Comparison of ENCODE assay signal across 2 cellular contexts in the genomic region with DNA sequence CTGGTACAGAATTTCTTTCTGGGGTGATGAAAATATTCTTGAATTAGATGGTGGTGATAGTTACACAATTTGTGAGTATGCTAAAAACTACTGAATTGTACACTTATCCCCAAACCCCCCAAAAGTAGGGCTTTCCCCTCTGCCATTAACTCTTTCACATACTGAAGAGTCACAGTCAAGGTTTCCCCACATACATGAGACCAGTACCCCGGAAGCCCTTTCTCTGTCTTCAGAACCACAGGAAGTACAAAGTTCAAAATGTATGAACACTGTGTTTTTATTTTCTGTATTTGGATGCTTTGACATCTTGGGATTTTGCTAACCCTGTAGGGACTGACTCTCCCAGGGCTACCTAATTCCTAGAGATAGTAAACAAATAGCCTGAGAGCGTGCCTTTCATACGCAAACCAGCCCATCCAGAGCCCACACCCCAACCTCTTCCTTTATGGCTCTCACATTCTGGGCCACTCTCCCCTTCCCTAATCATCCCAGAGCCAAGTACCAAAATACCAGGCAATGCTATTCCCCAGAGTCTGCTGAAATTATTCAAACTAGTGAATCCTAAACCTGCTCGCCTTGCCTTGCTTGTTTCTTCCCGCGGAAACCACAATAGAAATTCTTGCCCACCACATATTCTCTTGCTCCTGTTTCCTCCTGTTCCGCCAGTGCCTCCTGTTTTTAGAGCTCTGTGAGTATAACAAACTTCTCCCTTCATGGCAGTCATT.
A peak's percentile ranks its signal among the peaks of the same experiment; 100 is the strongest.
TF ChIP-seq lines count a peak whose summit lies in the region.

No MANE protein-coding gene starts in this region.

TF ChIP-seq in WTC11, 78 proteins besides CTCF, POLR2A, EP300 and RAD21:
- TF ChIP-seq AR (CRISPR knock-in tag; IDR thresholded peaks at IDR 0.05), result no peak
- TF ChIP-seq, protein P1, sequence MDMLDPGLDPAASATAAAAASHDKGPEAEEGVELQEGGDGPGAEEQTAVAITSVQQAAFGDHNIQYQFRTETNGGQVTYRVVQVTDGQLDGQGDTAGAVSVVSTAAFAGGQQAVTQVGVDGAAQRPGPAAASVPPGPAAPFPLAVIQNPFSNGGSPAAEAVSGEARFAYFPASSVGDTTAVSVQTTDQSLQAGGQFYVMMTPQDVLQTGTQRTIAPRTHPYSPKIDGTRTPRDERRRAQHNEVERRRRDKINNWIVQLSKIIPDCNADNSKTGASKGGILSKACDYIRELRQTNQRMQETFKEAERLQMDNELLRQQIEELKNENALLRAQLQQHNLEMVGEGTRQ (CRISPR knock-in tag; IDR thresholded peaks at IDR 0.05), result 0 out of 2 replicates have a peak, but pooled peaks have one; percentile 12

TF ChIP-seq in H1, 55 proteins besides CTCF, POLR2A, EP300 and RAD21:
- TF ChIP-seq TAF7 (optimal IDR thresholded peaks at IDR 0.05; ENCODE audit: borderline replicate concordance, low read depth, low read length) (no peak), GABPA (IDR thresholded peaks at IDR 0.05; ENCODE audit: borderline replicate concordance, insufficient read depth, low read length) (no peak)
